1 cellular context compared by ENCODE assay signal in genomic region chr19:6723108-6723618, GRCh38.
TF ChIP-seq lines count a peak whose summit lies in the region.

No MANE protein-coding gene starts in this region.

TF ChIP-seq in HepG2, 621 proteins besides CTCF, POLR2A, EP300 and RAD21 (continued from another document and continues in another):
- TF ChIP-seq SKIL (CRISPR knock-in tag; IDR thresholded peaks at IDR 0.05; ENCODE audit: borderline replicate concordance) (peak; percentile 82; the same call in 1 of the 2 replicates), KLF11 (CRISPR knock-in tag; IDR thresholded peaks at IDR 0.05) (0 out of 2 replicates have a peak, but pooled peaks have one; percentile 52), PLRG1 (conservative IDR thresholded peaks at IDR 0.05) (no peak), ZNF772 (CRISPR knock-in tag; IDR thresholded peaks at IDR 0.05) (no peak), ZNF460 (CRISPR knock-in tag; IDR thresholded peaks at IDR 0.05; ENCODE audit: borderline replicate concordance) (peak; percentile 69; the same call in 1 of the 2 replicates), IKZF5 (CRISPR knock-in tag; IDR thresholded peaks at IDR 0.05) (peak; percentile 73; the same call in 1 of the 2 replicates), RFXANK (CRISPR knock-in tag; IDR thresholded peaks at IDR 0.05) (0 out of 2 replicates have a peak, but pooled peaks have one; percentile 46), ELF3 (CRISPR knock-in tag; IDR thresholded peaks at IDR 0.05) (peak; percentile 89), YEATS4 (CRISPR knock-in tag; IDR thresholded peaks at IDR 0.05; ENCODE audit: borderline replicate concordance) (peak; percentile 50; the same call in 1 of the 2 replicates), ZNF430 (CRISPR knock-in tag; IDR thresholded peaks at IDR 0.05) (peak; percentile 83; the same call in 1 of the 2 replicates), ZNF609 (CRISPR knock-in tag; IDR thresholded peaks at IDR 0.05; ENCODE audit: borderline replicate concordance) (peak; percentile 64; the same call in 1 of the 2 replicates), TFAP4 (IDR thresholded peaks at IDR 0.05; ENCODE audit: borderline replicate concordance, low read depth) (peak; percentile 9; the same call in 1 of the 2 replicates), AFF4 (CRISPR knock-in tag; IDR thresholded peaks at IDR 0.05) (no peak), PRDM15 (CRISPR knock-in tag; IDR thresholded peaks at IDR 0.05) (no peak), RBAK (CRISPR knock-in tag; IDR thresholded peaks at IDR 0.05) (no peak), ZNF570 (CRISPR knock-in tag; IDR thresholded peaks at IDR 0.05; ENCODE audit: borderline replicate concordance) (no peak), ZNF574 (CRISPR knock-in tag; IDR thresholded peaks at IDR 0.05) (peak; percentile 43), KMT2B (CRISPR knock-in tag; IDR thresholded peaks at IDR 0.05) (peak; percentile 75), RELA (CRISPR knock-in tag; IDR thresholded peaks at IDR 0.05) (peak; percentile 94; the same call in 1 of the 2 replicates), BHLHE40 (IDR thresholded peaks at IDR 0.05; ENCODE audit: low read length) (no peak), SMAD3 (CRISPR knock-in tag; IDR thresholded peaks at IDR 0.05) (peak; percentile 85), SP4 (CRISPR knock-in tag; IDR thresholded peaks at IDR 0.05) (0 out of 2 replicates have a peak, but pooled peaks have one; percentile 47), ZSCAN9 (CRISPR knock-in tag; IDR thresholded peaks at IDR 0.05; ENCODE audit: borderline replicate concordance) (peak; percentile 61; the same call in 1 of the 2 replicates), ZNF788 (CRISPR knock-in tag; IDR thresholded peaks at IDR 0.05; ENCODE audit: borderline replicate concordance) (peak; percentile 79; the same call in 1 of the 2 replicates), PRDM10 (CRISPR knock-in tag; IDR thresholded peaks at IDR 0.05; ENCODE audit: low read depth) (peak; percentile 90), ZNF414 (CRISPR knock-in tag; IDR thresholded peaks at IDR 0.05) (no peak), ZSCAN29 (CRISPR knock-in tag; conservative IDR thresholded peaks at IDR 0.05) (peak; percentile 86), ZNF614 (CRISPR knock-in tag; IDR thresholded peaks at IDR 0.05; ENCODE audit: borderline replicate concordance) (peak; percentile 78; the same call in 1 of the 2 replicates), ZMYM3 (CRISPR knock-in tag; IDR thresholded peaks at IDR 0.05) (peak; percentile 86; the same call in 1 of the 2 replicates)
